Comparison of ENCODE assay signal across 8 cellular contexts in genomic region chr6:154410619-154411044, GRCh38. TPM values are rescaled to one million over a fixed set of nuclear protein-coding genes. Genes with fewer than 3 reads are reported as not detected.
A peak's percentile ranks its signal among the peaks of the same experiment; 100 is the strongest.
DNase-seq lines count a peak whose midpoint lies in the region; ATAC-seq lines count a peak whose summit lies in the region.

No MANE protein-coding gene starts in this region.

- peak overlapping the region; percentile 75 for H3K4me2 ChIP-seq in skeletal muscle satellite cell (ENCODE audit: low read length)

- no peaks in the 10 kb centered on the region for H3K27me3 ChIP-seq in skeletal muscle satellite cell (ENCODE audit: control insufficient read depth, insufficient read depth, low read length)

- H3K9me3 Mint-ChIP-seq in activated T-helper 17 cell treated with anti-CD3 and anti-CD28 coated beads, Interleukin-2, amount 50 U/mL, for 72 hours = no peaks in the 10 kb centered on the region

- ATAC-seq in HG03565 (IDR thresholded peaks at IDR 0.05; ENCODE audit: unreplicated experiment) (peak; percentile 77), left ventricle myocardium superior (peak; percentile 95), HG02588 (IDR thresholded peaks at IDR 0.05; ENCODE audit: unreplicated experiment) (no peak), HG03159 (IDR thresholded peaks at IDR 0.05; ENCODE audit: unreplicated experiment) (no peak)
- peak; percentile 92 for ATAC-seq in activated T-helper 17 cell treated with anti-CD3 and anti-CD28 coated beads, Interleukin-2, amount 50 U/mL, for 72 hours (replicated peaks)

- peaks cover 4% of the 10 kb centered on the region for H3K36me3 ChIP-seq in skeletal muscle satellite cell (ENCODE audit: insufficient read depth, low read length)

- DNase-seq in GM04504 (ENCODE audit: low read depth) (peak; percentile 95), left ventricle myocardium superior (no peak), NCI-H2081 treated with DMSO at 0.1 percent for 48 hours (lab: John Stamatoyannopoulos, UW) (no peak)

- intact Hi-C loops in left ventricle myocardium superior (cut with micrococcal nuclease) = no loop called here

- peaks cover 8% of the 10 kb centered on the region for H3K4me1 Mint-ChIP-seq in activated T-helper 17 cell treated with anti-CD3 and anti-CD28 coated beads, Interleukin-2, amount 50 U/mL, for 72 hours

- H3K9ac ChIP-seq in skeletal muscle satellite cell (ENCODE audit: low read depth, low read length) = peak overlapping the region; percentile 78

- H3K36me3 Mint-ChIP-seq in activated T-helper 17 cell treated with anti-CD3 and anti-CD28 coated beads, Interleukin-2, amount 50 U/mL, for 72 hours (ENCODE audit: low read depth) = no peaks in the 10 kb centered on the region

- H3K4me3 ChIP-seq in skeletal muscle satellite cell (ENCODE audit: low read length) = peak overlapping the region; percentile 9

- H3K27me3 Mint-ChIP-seq in activated T-helper 17 cell treated with anti-CD3 and anti-CD28 coated beads, Interleukin-2, amount 50 U/mL, for 72 hours = peaks cover 15% of the 10 kb centered on the region

- H3K9me3 ChIP-seq in skeletal muscle satellite cell (replicated peaks; ENCODE audit: low read length) = no peaks in the 10 kb centered on the region

- peaks cover 41% of the 10 kb centered on the region for H3K4me1 ChIP-seq in skeletal muscle satellite cell (ENCODE audit: control insufficient read depth, insufficient read depth, low read length)

- peak overlapping the region; percentile 80 for H3K27ac Mint-ChIP-seq in activated T-helper 17 cell treated with anti-CD3 and anti-CD28 coated beads, Interleukin-2, amount 50 U/mL, for 72 hours

- peak overlapping the region; percentile 27 for H3K4me3 Mint-ChIP-seq in activated T-helper 17 cell treated with anti-CD3 and anti-CD28 coated beads, Interleukin-2, amount 50 U/mL, for 72 hours

RNA-seq across cellular contexts. Expression of gene IPCEF1, which starts 54.0 kb away (rescaled TPM):
- total RNA-seq in activated T-helper 17 cell treated with anti-CD3 and anti-CD28 coated beads, Interleukin-2, amount 50 U/mL, for 72 hours = 10 to 100 TPM; 15.6 to 20.2 TPM
- total RNA-seq in left ventricle myocardium superior = 1.7 TPM
- not detected in 2 replicates for total RNA-seq in skeletal muscle satellite cell (2012; rRNA removed)

Comparison
In these comparisons a context has a peak if more than half of its experiments do, and no peak if none do; other contexts are left out.
1. ATAC-seq: peak in HG03565 (single experiment), activated T-helper 17 cell treated with anti-CD3 and anti-CD28 coated beads, Interleukin-2, amount 50 U/mL, for 72 hours (single experiment) and left ventricle myocardium superior (single experiment); none in HG02588 (single experiment) and HG03159 (single experiment).